Comparison of ENCODE assay signal across 8 cellular contexts in the genomic region with DNA sequence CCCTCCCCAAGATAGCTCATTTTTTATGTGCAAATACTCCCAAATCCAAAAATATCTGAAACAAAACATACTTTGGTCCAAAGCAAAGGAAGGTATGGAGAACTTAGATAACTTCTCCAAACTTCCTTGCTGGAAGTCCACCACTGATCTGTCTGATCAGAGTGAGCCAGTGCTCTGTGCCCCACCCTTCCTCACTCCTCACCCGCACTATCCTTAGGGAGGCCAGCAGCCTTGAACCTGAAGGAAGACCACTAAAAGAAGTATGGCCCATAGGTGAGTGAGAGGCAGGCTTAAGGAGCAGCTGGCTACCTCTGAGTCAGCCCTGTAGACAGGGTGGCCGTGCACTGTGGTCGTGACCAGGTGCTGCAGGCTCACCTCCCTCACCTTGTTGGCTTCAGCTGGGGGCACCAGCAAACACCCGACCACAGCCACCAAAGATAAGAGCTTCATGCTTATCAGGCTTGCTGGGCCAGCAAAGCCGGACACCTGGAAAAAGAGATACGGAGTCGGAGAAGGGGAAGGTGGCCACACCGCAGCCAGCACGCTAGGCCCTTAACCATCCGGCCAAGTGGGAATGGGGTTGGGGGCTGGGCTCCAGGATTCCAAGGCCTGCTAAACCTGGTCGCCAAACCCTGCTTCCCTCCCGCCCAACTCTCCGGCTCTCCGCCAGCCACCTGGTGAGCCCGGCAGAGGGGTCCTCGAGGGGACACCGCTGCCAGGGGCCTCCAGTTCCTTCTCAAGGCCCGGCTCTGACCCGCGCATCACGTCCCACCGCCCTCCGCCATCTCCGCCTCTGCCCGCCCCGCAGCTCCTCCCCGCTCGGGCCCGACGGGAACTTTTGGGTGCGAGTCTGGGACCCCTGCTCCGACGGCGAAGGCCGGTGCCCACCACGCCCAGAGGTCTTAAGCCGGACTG. TPM values are rescaled to one million over a fixed set of nuclear protein-coding genes. Genes with fewer than 3 reads are reported as not detected.
DNase-seq lines count a peak whose midpoint lies in the region; ATAC-seq, FAIRE-seq and TF ChIP-seq lines count a peak whose summit lies in the region.

No MANE protein-coding gene starts in this region.

- FAIRE-seq in endothelial cell of umbilical vein (lab: Jason Lieb, UNC): no peak

- TF ChIP-seq EP300 in neural cell (conservative IDR thresholded peaks at IDR 0.05; ENCODE audit: poor library complexity, severe bottlenecking): no peak

- intact Hi-C loops in endothelial cell of umbilical vein (cut with micrococcal nuclease): loop anchor here (1.0 kb wide), 1 partner anchor 17 kb away; no protein-coding TSS in a partner anchor

- peak; percentile 23 for TF ChIP-seq RAD21 in neural cell (conservative IDR thresholded peaks at IDR 0.05)

- CTCF ChIA-PET in endothelial cell of umbilical vein (lab: Charles Lee): interaction anchor here (0.8 to 2.8 kb wide), 8 partner anchors 8 to 182 kb away, joined by 3 to 15 read pairs (median 4); no protein-coding TSS in a partner anchor

- H3K79me2 ChIP-seq in endothelial cell of umbilical vein (ENCODE audit: control insufficient read depth, insufficient read depth, low read length) (no peaks in the 10 kb centered on the region), neural cell (replicated peaks; ENCODE audit: insufficient read depth, low read length) (peaks cover 11% of the 10 kb centered on the region)

- ATAC-seq in GM19395 (IDR thresholded peaks at IDR 0.05; ENCODE audit: unreplicated experiment): peak; percentile 77
- ATAC-seq in HG03354 (IDR thresholded peaks at IDR 0.05; ENCODE audit: poor library complexity, severe bottlenecking, unreplicated experiment): peak; percentile 82

- POLR2A ChIA-PET in endothelial cell of umbilical vein (lab: Charles Lee): interaction anchor here (0.6 kb wide), 1 partner anchor 484 kb away, joined by 3 read pairs; the partner anchor contains the start of gene DDX59

- dilution Hi-C loops in endothelial cell of umbilical vein (cut with MboI; ENCODE audit: extremely low pct_ligation_motif_present, low sequenced_read_pairs): no loop called here

- no peak for TF ChIP-seq CTCF in endothelial cell of umbilical vein (IDR thresholded peaks at IDR 0.05; ENCODE audit: extremely low read depth in 1 of 2, insufficient read depth in 1 of 2, low read depth in 1 of 2, low read length in 2 of 2)
- TF ChIP-seq CTCF in neural cell (IDR thresholded peaks at IDR 0.05; ENCODE audit: poor library complexity, severe bottlenecking): no peak

- BruUV-seq in endothelial cell of umbilical vein (replicated peaks; lab: Mats Ljungman, UMichigan): TSS peak; percentile 32

- H3K27me3 ChIP-seq in SJCRH30 (no peaks in the 10 kb centered on the region), endothelial cell of umbilical vein (ENCODE audit: control insufficient read depth in 2 of 2, insufficient read depth in 2 of 2, low read length in 2 of 2) (peaks cover 14 to 21% of the 10 kb centered on the region in 2 experiments), neural cell (ENCODE audit: insufficient read depth, low read depth, low read length) (no peaks in the 10 kb centered on the region)

- H3K9me3 ChIP-seq in SJCRH30 (replicated peaks) (peaks cover 3% of the 10 kb centered on the region; the same call in 1 of the 2 replicates), endothelial cell of umbilical vein (replicated peaks; ENCODE audit: control insufficient read depth, insufficient read depth, low read length) (no peaks in the 10 kb centered on the region), neural cell (ENCODE audit: low read length) (no peaks in the 10 kb centered on the region)

- H4K20me1 ChIP-seq in endothelial cell of umbilical vein (replicated peaks; ENCODE audit: control insufficient read depth, extremely low read depth, insufficient read depth, low read length) (no peaks in the 10 kb centered on the region), neural cell (ENCODE audit: insufficient read depth) (no peaks in the 10 kb centered on the region)

- peak; percentile 63 for DNase-seq in GDM1 (lab: John Stamatoyannopoulos, UW)
- no peak for DNase-seq in SJCRH30
- no peak for DNase-seq in endothelial cell of umbilical vein (ENCODE audit: low read depth, low spot score)
- DNase-seq in GF-D8 (lab: John Stamatoyannopoulos, UW): no peak
- DNase-seq in NCI-H2171 (lab: John Stamatoyannopoulos, UW): no peak

- peak overlapping the region; percentile 58 for H2AFZ ChIP-seq in endothelial cell of umbilical vein (ENCODE audit: low read depth, low read length)
- H2AFZ ChIP-seq in neural cell (ENCODE audit: low read depth, low read length): peak overlapping the region; percentile 71

- H3F3A ChIP-seq in neural cell (ENCODE audit: insufficient read depth, low read length, poor library complexity, severe bottlenecking): no peaks in the 10 kb centered on the region

- H3K9me1 ChIP-seq in endothelial cell of umbilical vein (replicated peaks; ENCODE audit: control insufficient read depth, extremely low read depth, insufficient read depth, low read length): no peaks in the 10 kb centered on the region

- no peak for TF ChIP-seq POLR2A in endothelial cell of umbilical vein (IDR thresholded peaks at IDR 0.05; ENCODE audit: low read depth, low read length)

- H3K27ac ChIP-seq in SJCRH30 (peak overlapping the region; percentile 43), endothelial cell of umbilical vein (ENCODE audit: insufficient read depth, low read depth, low read length) (no peak overlapping the region), neural cell (ENCODE audit: low read length) (peak overlapping the region; percentile 52)

- H3K9ac ChIP-seq in endothelial cell of umbilical vein (replicated peaks; ENCODE audit: extremely low read depth, insufficient read depth, low read length) (peak overlapping the region; percentile 62), neural cell (ENCODE audit: low read length) (peak overlapping the region; percentile 85)

- peaks cover 9% of the 10 kb centered on the region; the same call in 1 of the 2 replicates for H3K4me1 ChIP-seq in SJCRH30
- H3K4me1 ChIP-seq in endothelial cell of umbilical vein (ENCODE audit: control insufficient read depth, extremely low read depth, insufficient read depth, low read length): peaks cover 8% of the 10 kb centered on the region

- peak overlapping the region; percentile 40 for H3K4me2 ChIP-seq in endothelial cell of umbilical vein (ENCODE audit: insufficient read depth, low read length)
- peak overlapping the region; percentile 78 for H3K4me2 ChIP-seq in neural cell (ENCODE audit: low read length)

- H3K9me2 ChIP-seq in neural cell (ENCODE audit: insufficient read depth, low read length): no peaks in the 10 kb centered on the region

- H3K36me3 ChIP-seq in SJCRH30 (peaks cover 15% of the 10 kb centered on the region), endothelial cell of umbilical vein (ENCODE audit: control insufficient read depth in 2 of 2, extremely low read depth in 1 of 2, insufficient read depth in 2 of 2, low read length in 2 of 2) (peaks cover 3 to 6% of the 10 kb centered on the region in 2 experiments), neural cell (ENCODE audit: insufficient read depth, low read length) (peaks cover 4% of the 10 kb centered on the region)

- peak overlapping the region; percentile 81 for H3K4me3 ChIP-seq in SJCRH30
- peak overlapping the region; percentile 42 to 56 (median 51) for H3K4me3 ChIP-seq in endothelial cell of umbilical vein (replicated peaks in 1 of 3; ENCODE audit: insufficient read depth in 1 of 3, low read depth in 1 of 3, low read length in 3 of 3)
- H3K4me3 ChIP-seq in neural cell (ENCODE audit: low read length): peak overlapping the region; percentile 83

RNA-seq across cellular contexts. Expression of gene TMEM9, which starts 0.5 kb away (rescaled TPM):
- total RNA-seq in SJCRH30 (2014; rRNA removed; shearing (Covaris generic)): 83.5 and 87.4 TPM in 2 replicates
- 39.3 and 44.6 TPM in 2 replicates for total RNA-seq in endothelial cell of umbilical vein
- polyA plus RNA-seq in endothelial cell of umbilical vein (96.1 and 103 TPM in 2 replicates), neural cell (182 and 193 TPM in 2 replicates)
- 76.9 and 83.8 TPM in 2 replicates for polyA plus RNA-seq in endothelial cell of umbilical vein (2011; cell fraction: cytosol; rRNA removed)
- polyA plus RNA-seq in endothelial cell of umbilical vein (2011; cell fraction: nucleus; rRNA removed): 54.7 and 61.3 TPM in 2 replicates
- polyA plus RNA-seq in endothelial cell of umbilical vein (2012): 43.7 and 52.4 TPM in 2 replicates
- polyA minus RNA-seq in endothelial cell of umbilical vein (97.0 and 123 TPM in 2 replicates), neural cell (73.3 and 77.4 TPM in 2 replicates)
- 28.2 TPM for polyA minus RNA-seq in endothelial cell of umbilical vein (2011; cell fraction: cytosol; rRNA and poly(A)+ RNA removed)
- polyA minus RNA-seq in endothelial cell of umbilical vein (2011; cell fraction: nucleus; rRNA and poly(A)+ RNA removed): 11.3 and 16.9 TPM in 2 replicates

RNA-seq across cellular contexts. Expression of gene ASCL5, which starts 26.7 kb away (rescaled TPM):
- total RNA-seq in SJCRH30 (2014; rRNA removed; shearing (Covaris generic)): not detected in 2 replicates
- not detected in 2 replicates for total RNA-seq in endothelial cell of umbilical vein
- polyA plus RNA-seq in endothelial cell of umbilical vein (not detected in 2 replicates), neural cell (0.20 TPM in 1 of 2 replicates, not detected in the other)
- polyA plus RNA-seq in endothelial cell of umbilical vein (2011; cell fraction: cytosol; rRNA removed): not detected in 2 replicates
- not detected in 2 replicates for polyA plus RNA-seq in endothelial cell of umbilical vein (2011; cell fraction: nucleus; rRNA removed)
- not detected in 2 replicates for polyA plus RNA-seq in endothelial cell of umbilical vein (2012)
- polyA minus RNA-seq in endothelial cell of umbilical vein (0.75 TPM in 1 of 2 replicates, not detected in the other), neural cell (not detected in 2 replicates)
- not detected for polyA minus RNA-seq in endothelial cell of umbilical vein (2011; cell fraction: cytosol; rRNA and poly(A)+ RNA removed)
- not detected in 2 replicates for polyA minus RNA-seq in endothelial cell of umbilical vein (2011; cell fraction: nucleus; rRNA and poly(A)+ RNA removed)

RNA-seq across cellular contexts. Expression of gene IGFN1, which starts 36.9 kb away (rescaled TPM):
- not detected in 2 replicates for total RNA-seq in SJCRH30 (2014; rRNA removed; shearing (Covaris generic))
- not detected in 2 replicates for total RNA-seq in endothelial cell of umbilical vein
- polyA plus RNA-seq in endothelial cell of umbilical vein (not detected in 2 replicates), neural cell (not detected in 2 replicates)
- not detected in 2 replicates for polyA plus RNA-seq in endothelial cell of umbilical vein (2011; cell fraction: cytosol; rRNA removed)
- polyA plus RNA-seq in endothelial cell of umbilical vein (2011; cell fraction: nucleus; rRNA removed): not detected in 2 replicates
- not detected in 2 replicates for polyA plus RNA-seq in endothelial cell of umbilical vein (2012)
- polyA minus RNA-seq in endothelial cell of umbilical vein (not detected in 2 replicates), neural cell (not detected in 2 replicates)
- polyA minus RNA-seq in endothelial cell of umbilical vein (2011; cell fraction: cytosol; rRNA and poly(A)+ RNA removed): not detected
- polyA minus RNA-seq in endothelial cell of umbilical vein (2011; cell fraction: nucleus; rRNA and poly(A)+ RNA removed): not detected in 2 replicates

RNA-seq across cellular contexts. Expression of gene CACNA1S, which starts 41.5 kb away (rescaled TPM):
- 0.15 and 0.24 TPM in 2 replicates for total RNA-seq in SJCRH30 (2014; rRNA removed; shearing (Covaris generic))
- not detected in 2 replicates for total RNA-seq in endothelial cell of umbilical vein
- polyA plus RNA-seq in endothelial cell of umbilical vein (not detected in 2 replicates), neural cell (0.05 and 0.14 TPM in 2 replicates)
- not detected in 2 replicates for polyA plus RNA-seq in endothelial cell of umbilical vein (2011; cell fraction: cytosol; rRNA removed)
- polyA plus RNA-seq in endothelial cell of umbilical vein (2011; cell fraction: nucleus; rRNA removed): not detected in 2 replicates
- not detected in 2 replicates for polyA plus RNA-seq in endothelial cell of umbilical vein (2012)
- polyA minus RNA-seq in endothelial cell of umbilical vein (not detected in 2 replicates), neural cell (not detected in 2 replicates)
- not detected for polyA minus RNA-seq in endothelial cell of umbilical vein (2011; cell fraction: cytosol; rRNA and poly(A)+ RNA removed)
- not detected in 2 replicates for polyA minus RNA-seq in endothelial cell of umbilical vein (2011; cell fraction: nucleus; rRNA and poly(A)+ RNA removed)
